ENCODE assay signal across 1 cellular context in the genomic region with DNA sequence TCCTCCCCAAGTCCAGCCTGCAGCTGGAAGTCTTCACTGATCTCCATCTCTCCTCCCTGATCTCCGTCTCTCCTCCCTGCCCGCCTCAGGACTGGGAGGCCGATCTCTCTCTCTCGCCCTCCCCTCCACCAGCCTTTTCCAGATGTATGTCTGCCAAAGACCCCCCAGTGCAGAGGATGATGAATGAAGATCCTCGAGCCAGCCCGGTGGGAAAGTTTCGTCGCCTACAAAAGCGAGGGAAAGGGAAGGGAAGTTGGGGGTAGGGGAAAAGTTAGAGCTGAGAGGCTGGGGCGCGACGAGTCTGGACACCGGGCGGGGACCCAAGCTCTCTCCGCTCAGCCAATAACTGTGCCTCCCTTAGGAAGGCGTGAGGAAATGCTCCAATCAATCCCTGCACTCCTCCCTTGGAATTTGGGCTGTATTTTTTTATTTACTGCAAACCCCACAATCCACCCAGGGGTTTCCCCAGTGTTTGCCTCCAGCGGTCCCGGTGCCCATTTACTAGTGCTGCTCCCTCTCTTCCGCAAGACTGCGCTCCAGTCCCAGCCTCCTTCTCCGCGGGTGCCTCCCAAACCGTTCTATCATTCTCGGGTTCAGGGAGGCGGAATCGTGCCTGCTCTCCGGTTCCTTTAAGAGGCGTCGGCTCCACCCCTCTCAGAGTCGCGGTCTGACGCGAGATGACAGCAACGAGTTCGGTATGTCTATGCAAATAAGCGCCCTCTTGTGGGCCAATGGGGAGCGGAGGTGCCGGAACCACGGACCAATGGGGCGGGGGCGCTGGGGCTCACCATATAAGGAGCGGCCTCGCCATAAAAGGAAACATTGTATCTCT.
A peak's percentile ranks its signal among the peaks of the same experiment; 100 is the strongest.
TF ChIP-seq lines count a peak whose summit lies in the region.

A gene (plus strand): TSS at position 818 of the 832 bp plus-strand sequence. CDS start 388 bp downstream, outside the sequence.

TF ChIP-seq in HepG2, 621 proteins besides CTCF, POLR2A, EP300 and RAD21 (continued from another document):
- TF ChIP-seq, protein P1, sequence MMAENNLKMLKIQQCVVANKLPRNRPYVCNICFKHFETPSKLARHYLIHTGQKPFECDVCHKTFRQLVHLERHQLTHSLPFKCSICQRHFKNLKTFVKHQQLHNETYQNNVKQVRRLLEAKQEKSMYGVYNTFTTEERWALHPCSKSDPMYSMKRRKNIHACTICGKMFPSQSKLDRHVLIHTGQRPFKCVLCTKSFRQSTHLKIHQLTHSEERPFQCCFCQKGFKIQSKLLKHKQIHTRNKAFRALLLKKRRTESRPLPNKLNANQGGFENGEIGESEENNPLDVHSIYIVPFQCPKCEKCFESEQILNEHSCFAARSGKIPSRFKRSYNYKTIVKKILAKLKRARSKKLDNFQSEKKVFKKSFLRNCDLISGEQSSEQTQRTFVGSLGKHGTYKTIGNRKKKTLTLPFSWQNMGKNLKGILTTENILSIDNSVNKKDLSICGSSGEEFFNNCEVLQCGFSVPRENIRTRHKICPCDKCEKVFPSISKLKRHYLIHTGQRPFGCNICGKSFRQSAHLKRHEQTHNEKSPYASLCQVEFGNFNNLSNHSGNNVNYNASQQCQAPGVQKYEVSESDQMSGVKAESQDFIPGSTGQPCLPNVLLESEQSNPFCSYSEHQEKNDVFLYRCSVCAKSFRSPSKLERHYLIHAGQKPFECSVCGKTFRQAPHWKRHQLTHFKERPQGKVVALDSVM (CRISPR knock-in tag; IDR thresholded peaks at IDR 0.05): peak; percentile 93
- no peak for TF ChIP-seq SOX6 (IDR thresholded peaks at IDR 0.05)
- peak; percentile 74 for TF ChIP-seq SOX6 (CRISPR knock-in tag; IDR thresholded peaks at IDR 0.05)
- TF ChIP-seq ZNF430 (CRISPR knock-in tag; IDR thresholded peaks at IDR 0.05): peak; percentile 68; the same call in 1 of the 2 replicates
- TF ChIP-seq, protein P2, sequence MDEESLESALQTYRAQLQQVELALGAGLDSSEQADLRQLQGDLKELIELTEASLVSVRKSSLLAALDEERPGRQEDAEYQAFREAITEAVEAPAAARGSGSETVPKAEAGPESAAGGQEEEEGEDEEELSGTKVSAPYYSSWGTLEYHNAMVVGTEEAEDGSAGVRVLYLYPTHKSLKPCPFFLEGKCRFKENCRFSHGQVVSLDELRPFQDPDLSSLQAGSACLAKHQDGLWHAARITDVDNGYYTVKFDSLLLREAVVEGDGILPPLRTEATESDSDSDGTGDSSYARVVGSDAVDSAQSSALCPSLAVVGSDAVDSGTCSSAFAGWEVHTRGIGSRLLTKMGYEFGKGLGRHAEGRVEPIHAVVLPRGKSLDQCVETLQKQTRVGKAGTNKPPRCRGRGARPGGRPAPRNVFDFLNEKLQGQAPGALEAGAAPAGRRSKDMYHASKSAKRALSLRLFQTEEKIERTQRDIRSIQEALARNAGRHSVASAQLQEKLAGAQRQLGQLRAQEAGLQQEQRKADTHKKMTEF (CRISPR knock-in tag; IDR thresholded peaks at IDR 0.05): peak; percentile 48; the same call in 1 of the 2 replicates
- TF ChIP-seq, protein P3, sequence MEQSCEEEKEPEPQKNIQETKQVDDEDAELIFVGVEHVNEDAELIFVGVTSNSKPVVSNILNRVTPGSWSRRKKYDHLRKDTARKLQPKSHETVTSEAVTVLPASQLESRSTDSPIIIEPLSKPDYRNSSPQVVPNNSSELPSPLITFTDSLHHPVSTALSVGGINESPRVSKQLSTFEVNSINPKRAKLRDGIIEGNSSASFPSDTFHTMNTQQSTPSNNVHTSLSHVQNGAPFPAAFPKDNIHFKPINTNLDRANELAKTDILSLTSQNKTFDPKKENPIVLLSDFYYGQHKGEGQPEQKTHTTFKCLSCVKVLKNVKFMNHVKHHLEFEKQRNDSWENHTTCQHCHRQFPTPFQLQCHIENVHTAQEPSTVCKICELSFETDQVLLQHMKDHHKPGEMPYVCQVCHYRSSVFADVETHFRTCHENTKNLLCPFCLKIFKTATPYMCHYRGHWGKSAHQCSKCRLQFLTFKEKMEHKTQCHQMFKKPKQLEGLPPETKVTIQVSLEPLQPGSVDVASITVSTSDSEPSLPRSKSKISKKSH (CRISPR knock-in tag; IDR thresholded peaks at IDR 0.05; ENCODE audit: borderline replicate concordance): peak; percentile 80
- TF ChIP-seq, protein P4, sequence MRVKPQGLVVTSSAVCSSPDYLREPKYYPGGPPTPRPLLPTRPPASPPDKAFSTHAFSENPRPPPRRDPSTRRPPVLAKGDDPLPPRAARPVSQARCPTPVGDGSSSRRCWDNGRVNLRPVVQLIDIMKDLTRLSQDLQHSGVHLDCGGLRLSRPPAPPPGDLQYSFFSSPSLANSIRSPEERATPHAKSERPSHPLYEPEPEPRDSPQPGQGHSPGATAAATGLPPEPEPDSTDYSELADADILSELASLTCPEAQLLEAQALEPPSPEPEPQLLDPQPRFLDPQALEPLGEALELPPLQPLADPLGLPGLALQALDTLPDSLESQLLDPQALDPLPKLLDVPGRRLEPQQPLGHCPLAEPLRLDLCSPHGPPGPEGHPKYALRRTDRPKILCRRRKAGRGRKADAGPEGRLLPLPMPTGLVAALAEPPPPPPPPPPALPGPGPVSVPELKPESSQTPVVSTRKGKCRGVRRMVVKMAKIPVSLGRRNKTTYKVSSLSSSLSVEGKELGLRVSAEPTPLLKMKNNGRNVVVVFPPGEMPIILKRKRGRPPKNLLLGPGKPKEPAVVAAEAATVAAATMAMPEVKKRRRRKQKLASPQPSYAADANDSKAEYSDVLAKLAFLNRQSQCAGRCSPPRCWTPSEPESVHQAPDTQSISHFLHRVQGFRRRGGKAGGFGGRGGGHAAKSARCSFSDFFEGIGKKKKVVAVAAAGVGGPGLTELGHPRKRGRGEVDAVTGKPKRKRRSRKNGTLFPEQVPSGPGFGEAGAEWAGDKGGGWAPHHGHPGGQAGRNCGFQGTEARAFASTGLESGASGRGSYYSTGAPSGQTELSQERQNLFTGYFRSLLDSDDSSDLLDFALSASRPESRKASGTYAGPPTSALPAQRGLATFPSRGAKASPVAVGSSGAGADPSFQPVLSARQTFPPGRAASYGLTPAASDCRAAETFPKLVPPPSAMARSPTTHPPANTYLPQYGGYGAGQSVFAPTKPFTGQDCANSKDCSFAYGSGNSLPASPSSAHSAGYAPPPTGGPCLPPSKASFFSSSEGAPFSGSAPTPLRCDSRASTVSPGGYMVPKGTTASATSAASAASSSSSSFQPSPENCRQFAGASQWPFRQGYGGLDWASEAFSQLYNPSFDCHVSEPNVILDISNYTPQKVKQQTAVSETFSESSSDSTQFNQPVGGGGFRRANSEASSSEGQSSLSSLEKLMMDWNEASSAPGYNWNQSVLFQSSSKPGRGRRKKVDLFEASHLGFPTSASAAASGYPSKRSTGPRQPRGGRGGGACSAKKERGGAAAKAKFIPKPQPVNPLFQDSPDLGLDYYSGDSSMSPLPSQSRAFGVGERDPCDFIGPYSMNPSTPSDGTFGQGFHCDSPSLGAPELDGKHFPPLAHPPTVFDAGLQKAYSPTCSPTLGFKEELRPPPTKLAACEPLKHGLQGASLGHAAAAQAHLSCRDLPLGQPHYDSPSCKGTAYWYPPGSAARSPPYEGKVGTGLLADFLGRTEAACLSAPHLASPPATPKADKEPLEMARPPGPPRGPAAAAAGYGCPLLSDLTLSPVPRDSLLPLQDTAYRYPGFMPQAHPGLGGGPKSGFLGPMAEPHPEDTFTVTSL (CRISPR knock-in tag; IDR thresholded peaks at IDR 0.05; ENCODE audit: borderline replicate concordance): 0 out of 2 replicates have a peak, but pooled peaks have one; percentile 37
- TF ChIP-seq SP140L (CRISPR knock-in tag; IDR thresholded peaks at IDR 0.05; ENCODE audit: borderline replicate concordance): 0 out of 2 replicates have a peak, but pooled peaks have one; percentile 26
- TF ChIP-seq, protein P5, sequence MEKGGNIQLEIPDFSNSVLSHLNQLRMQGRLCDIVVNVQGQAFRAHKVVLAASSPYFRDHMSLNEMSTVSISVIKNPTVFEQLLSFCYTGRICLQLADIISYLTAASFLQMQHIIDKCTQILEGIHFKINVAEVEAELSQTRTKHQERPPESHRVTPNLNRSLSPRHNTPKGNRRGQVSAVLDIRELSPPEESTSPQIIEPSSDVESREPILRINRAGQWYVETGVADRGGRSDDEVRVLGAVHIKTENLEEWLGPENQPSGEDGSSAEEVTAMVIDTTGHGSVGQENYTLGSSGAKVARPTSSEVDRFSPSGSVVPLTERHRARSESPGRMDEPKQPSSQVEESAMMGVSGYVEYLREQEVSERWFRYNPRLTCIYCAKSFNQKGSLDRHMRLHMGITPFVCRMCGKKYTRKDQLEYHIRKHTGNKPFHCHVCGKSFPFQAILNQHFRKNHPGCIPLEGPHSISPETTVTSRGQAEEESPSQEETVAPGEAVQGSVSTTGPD (CRISPR knock-in tag; IDR thresholded peaks at IDR 0.05): no peak
- no peak for TF ChIP-seq ZNF207 (IDR thresholded peaks at IDR 0.05; ENCODE audit: borderline replicate concordance)
- TF ChIP-seq ZNF501 (CRISPR knock-in tag; IDR thresholded peaks at IDR 0.05): peak; percentile 99
- TF ChIP-seq ZNF816 (CRISPR knock-in tag; IDR thresholded peaks at IDR 0.05; ENCODE audit: borderline replicate concordance): peak; percentile 58; the same call in 1 of the 2 replicates
- TF ChIP-seq MTA1 (CRISPR knock-in tag; IDR thresholded peaks at IDR 0.05; ENCODE audit: borderline replicate concordance): 0 out of 2 replicates have a peak, but pooled peaks have one; percentile 73
- peak; percentile 66; the same call in 1 of the 2 replicates for TF ChIP-seq ZNF256 (CRISPR knock-in tag; conservative IDR thresholded peaks at IDR 0.05)
- TF ChIP-seq, protein P6, sequence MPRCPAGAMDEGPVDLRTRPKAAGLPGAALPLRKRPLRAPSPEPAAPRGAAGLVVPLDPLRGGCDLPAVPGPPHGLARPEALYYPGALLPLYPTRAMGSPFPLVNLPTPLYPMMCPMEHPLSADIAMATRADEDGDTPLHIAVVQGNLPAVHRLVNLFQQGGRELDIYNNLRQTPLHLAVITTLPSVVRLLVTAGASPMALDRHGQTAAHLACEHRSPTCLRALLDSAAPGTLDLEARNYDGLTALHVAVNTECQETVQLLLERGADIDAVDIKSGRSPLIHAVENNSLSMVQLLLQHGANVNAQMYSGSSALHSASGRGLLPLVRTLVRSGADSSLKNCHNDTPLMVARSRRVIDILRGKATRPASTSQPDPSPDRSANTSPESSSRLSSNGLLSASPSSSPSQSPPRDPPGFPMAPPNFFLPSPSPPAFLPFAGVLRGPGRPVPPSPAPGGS (CRISPR knock-in tag; IDR thresholded peaks at IDR 0.05): 0 out of 2 replicates have a peak, but pooled peaks have one; percentile 8
- peak; percentile 9; the same call in 1 of the 2 replicates for TF ChIP-seq ZNF205 (CRISPR knock-in tag; IDR thresholded peaks at IDR 0.05)
- TF ChIP-seq SALL2 (CRISPR knock-in tag; IDR thresholded peaks at IDR 0.05): no peak
- no peak for TF ChIP-seq ZNF720 (CRISPR knock-in tag; IDR thresholded peaks at IDR 0.05)
- TF ChIP-seq, protein P7, sequence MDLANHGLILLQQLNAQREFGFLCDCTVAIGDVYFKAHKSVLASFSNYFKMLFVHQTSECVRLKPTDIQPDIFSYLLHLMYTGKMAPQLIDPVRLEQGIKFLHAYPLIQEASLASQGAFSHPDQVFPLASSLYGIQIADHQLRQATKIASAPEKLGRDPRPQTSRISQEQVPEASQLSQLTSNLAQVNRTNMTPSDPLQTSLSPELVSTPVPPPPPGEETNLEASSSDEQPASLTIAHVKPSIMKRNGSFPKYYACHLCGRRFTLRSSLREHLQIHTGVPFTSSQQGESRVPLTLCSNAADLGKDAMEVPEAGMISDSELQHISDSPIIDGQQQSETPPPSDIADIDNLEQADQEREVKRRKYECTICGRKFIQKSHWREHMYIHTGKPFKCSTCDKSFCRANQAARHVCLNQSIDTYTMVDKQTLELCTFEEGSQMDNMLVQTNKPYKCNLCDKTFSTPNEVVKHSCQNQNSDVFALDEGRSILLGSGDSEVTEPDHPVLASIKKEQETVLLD (CRISPR knock-in tag; IDR thresholded peaks at IDR 0.05; ENCODE audit: low read depth): 0 out of 2 replicates have a peak, but pooled peaks have one; percentile 30
- peak; percentile 72 for TF ChIP-seq ZFP36 (IDR thresholded peaks at IDR 0.05; ENCODE audit: borderline replicate concordance, low read depth, low read length, partially characterized antibody)
- TF ChIP-seq TAF1 (CRISPR knock-in tag; IDR thresholded peaks at IDR 0.05): peak; percentile 55; the same call in 1 of the 2 replicates
- TF ChIP-seq ONECUT2 (CRISPR knock-in tag; IDR thresholded peaks at IDR 0.05): peak; percentile 68; the same call in 1 of the 2 replicates
- no peak for TF ChIP-seq SYNCRIP (IDR thresholded peaks at IDR 0.05; ENCODE audit: insufficient read depth, low read depth, low read length)
- peak; percentile 86; the same call in 1 of the 2 replicates for TF ChIP-seq ZNF775 (CRISPR knock-in tag; IDR thresholded peaks at IDR 0.05; ENCODE audit: borderline replicate concordance)
- TF ChIP-seq ZNF839 (CRISPR knock-in tag; IDR thresholded peaks at IDR 0.05; ENCODE audit: borderline replicate concordance): peak; percentile 32; the same call in 1 of the 2 replicates
- TF ChIP-seq, protein P8, sequence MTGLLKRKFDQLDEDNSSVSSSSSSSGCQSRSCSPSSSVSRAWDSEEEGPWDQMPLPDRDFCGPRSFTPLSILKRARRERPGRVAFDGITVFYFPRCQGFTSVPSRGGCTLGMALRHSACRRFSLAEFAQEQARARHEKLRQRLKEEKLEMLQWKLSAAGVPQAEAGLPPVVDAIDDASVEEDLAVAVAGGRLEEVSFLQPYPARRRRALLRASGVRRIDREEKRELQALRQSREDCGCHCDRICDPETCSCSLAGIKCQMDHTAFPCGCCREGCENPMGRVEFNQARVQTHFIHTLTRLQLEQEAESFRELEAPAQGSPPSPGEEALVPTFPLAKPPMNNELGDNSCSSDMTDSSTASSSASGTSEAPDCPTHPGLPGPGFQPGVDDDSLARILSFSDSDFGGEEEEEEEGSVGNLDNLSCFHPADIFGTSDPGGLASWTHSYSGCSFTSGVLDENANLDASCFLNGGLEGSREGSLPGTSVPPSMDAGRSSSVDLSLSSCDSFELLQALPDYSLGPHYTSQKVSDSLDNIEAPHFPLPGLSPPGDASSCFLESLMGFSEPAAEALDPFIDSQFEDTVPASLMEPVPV (CRISPR knock-in tag; IDR thresholded peaks at IDR 0.05): peak; percentile 68; the same call in 1 of the 2 replicates
- peak; percentile 89; the same call in 1 of the 2 replicates for TF ChIP-seq ZNF607 (CRISPR knock-in tag; IDR thresholded peaks at IDR 0.05; ENCODE audit: borderline replicate concordance)
- TF ChIP-seq STAG1 (CRISPR knock-in tag; IDR thresholded peaks at IDR 0.05): no peak
- peak; percentile 74 for TF ChIP-seq PHF8 (CRISPR knock-in tag; IDR thresholded peaks at IDR 0.05)
- peak; percentile 10; the same call in 1 of the 2 replicates for TF ChIP-seq CBFB (CRISPR knock-in tag; IDR thresholded peaks at IDR 0.05)
- TF ChIP-seq ZNF136 (CRISPR knock-in tag; IDR thresholded peaks at IDR 0.05; ENCODE audit: low read depth): peak; percentile 91; the same call in 1 of the 2 replicates
- TF ChIP-seq, protein P9, sequence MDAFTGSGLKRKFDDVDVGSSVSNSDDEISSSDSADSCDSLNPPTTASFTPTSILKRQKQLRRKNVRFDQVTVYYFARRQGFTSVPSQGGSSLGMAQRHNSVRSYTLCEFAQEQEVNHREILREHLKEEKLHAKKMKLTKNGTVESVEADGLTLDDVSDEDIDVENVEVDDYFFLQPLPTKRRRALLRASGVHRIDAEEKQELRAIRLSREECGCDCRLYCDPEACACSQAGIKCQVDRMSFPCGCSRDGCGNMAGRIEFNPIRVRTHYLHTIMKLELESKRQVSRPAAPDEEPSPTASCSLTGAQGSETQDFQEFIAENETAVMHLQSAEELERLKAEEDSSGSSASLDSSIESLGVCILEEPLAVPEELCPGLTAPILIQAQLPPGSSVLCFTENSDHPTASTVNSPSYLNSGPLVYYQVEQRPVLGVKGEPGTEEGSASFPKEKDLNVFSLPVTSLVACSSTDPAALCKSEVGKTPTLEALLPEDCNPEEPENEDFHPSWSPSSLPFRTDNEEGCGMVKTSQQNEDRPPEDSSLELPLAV (CRISPR knock-in tag; conservative IDR thresholded peaks at IDR 0.05; ENCODE audit: low read depth): no peak
- no peak for TF ChIP-seq KDM4B (CRISPR knock-in tag; IDR thresholded peaks at IDR 0.05)
